ENCODE assay signal across 9 cellular contexts in the genomic region with DNA sequence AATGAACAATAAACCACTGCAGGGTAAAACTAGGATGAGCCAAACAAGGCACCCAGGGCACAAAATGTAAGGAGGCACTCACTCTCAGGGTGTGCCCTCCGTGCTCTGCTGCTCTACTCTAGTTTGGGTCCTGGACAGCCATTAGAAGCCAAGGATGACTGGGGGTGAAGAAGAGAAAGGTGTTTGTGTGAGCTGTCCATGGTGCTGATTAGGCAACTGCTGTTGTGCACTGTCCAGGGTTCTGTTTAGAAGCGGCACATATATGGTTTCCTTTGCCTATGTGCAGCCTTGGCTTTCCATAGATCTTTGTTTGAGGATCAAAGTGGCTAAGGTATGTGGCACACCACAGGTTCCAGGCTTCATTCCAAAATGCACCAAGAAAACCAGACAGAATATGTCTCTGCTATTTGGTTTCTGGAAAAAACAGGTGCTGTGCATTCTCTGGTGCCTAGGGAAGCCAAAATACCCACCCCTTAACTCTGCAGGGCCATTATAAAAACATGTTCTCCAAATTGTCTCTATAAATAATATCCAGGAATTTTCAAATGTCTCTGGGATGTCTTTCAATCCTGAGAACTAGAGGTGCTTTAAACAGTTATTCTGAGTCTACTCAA.
DNase-seq lines count a peak whose midpoint lies in the region; ATAC-seq lines count a peak whose summit lies in the region.
"Had no signal": no experiment of that assay in that cellular context is flagged by ENCODE, and none has a peak within 500 bp of the region (broad histone marks: within the 10 kb centered on the region; RNA-seq: fewer than 3 reads in every experiment).

No MANE protein-coding gene starts in this region.

- ATAC-seq in GM18867 (IDR thresholded peaks at IDR 0.05; ENCODE audit: unreplicated experiment) (no peak), GM21619 (IDR thresholded peaks at IDR 0.05; ENCODE audit: unreplicated experiment) (no peak)

- DNase-seq in SIG-M5 treated with dmso at 0.1 percent for 504 hours (lab: John Stamatoyannopoulos, UW; ENCODE audit: unreplicated experiment) (peak; percentile 1), SIG-M5 (lab: John Stamatoyannopoulos, UW) (no peak), NOMO-1 treated with DMSO at 0.1 percent for 48 hours (lab: John Stamatoyannopoulos, UW; ENCODE audit: unreplicated experiment) (peak; percentile 1), dermis microvascular lymphatic vessel endothelial cell (ENCODE audit: low read depth in 2 of 2) (peak; percentile 21 to 38), retina (peak; percentile 31), COR-L47 (lab: John Stamatoyannopoulos, UW) (no peak)
- DNase-seq: NCI-H1092 had no signal

Comparison
In these comparisons a context has a peak if more than half of its experiments do, and no peak if none do; other contexts are left out.
1. DNase-seq: peak in SIG-M5 treated with dmso at 0.1 percent for 504 hours (single experiment), NOMO-1 treated with DMSO at 0.1 percent for 48 hours (single experiment), dermis microvascular lymphatic vessel endothelial cell (2 of 2) and retina (single experiment); none in SIG-M5 (single experiment) and COR-L47 (single experiment).